ENCODE assay signal across 20 cellular contexts in genomic region chr16:75005697-75006096, GRCh38. TPM values are rescaled to one million over a fixed set of nuclear protein-coding genes. Genes with fewer than 3 reads are reported as not detected.
DNase-seq lines count a peak whose midpoint lies in the region; ATAC-seq and TF ChIP-seq lines count a peak whose summit lies in the region.
"Had no signal": no experiment of that assay in that cellular context is flagged by ENCODE, and none has a peak within 500 bp of the region (broad histone marks: within the 10 kb centered on the region; RNA-seq: fewer than 3 reads in every experiment).

No MANE protein-coding gene starts in this region.

- H3K4me2 ChIP-seq in BLaER1 (peak overlapping the region; percentile 97; the same call in 1 of the 2 replicates), DND-41 (ENCODE audit: insufficient read depth, low read length) (peak overlapping the region; percentile 91; the same call in 1 of the 2 replicates)

- peaks cover 80% of the 10 kb centered on the region for H3K4me1 ChIP-seq in BLaER1
- H3K4me1 ChIP-seq in DND-41 (ENCODE audit: insufficient read depth, low read length) = peaks cover 91% of the 10 kb centered on the region
- H3K4me1 ChIP-seq in thyroid gland = peaks cover 68 to 77% of the 10 kb centered on the region in 2 donors

- no peaks in the 10 kb centered on the region for H3K9me3 Mint-ChIP-seq in activated T-cell treated with anti-CD3 and anti-CD28 coated beads, Interleukin-2, amount 50 U/mL, for 4 hours
- H3K9me3 Mint-ChIP-seq: CD4-positive, alpha-beta T cell; CD8-positive, alpha-beta T cell had no signal

- H2AFZ ChIP-seq in DND-41 (ENCODE audit: low read depth, low read length) = no peak overlapping the region

- peaks cover 1% of the 10 kb centered on the region for H3K27me3 Mint-ChIP-seq in activated T-cell treated with anti-CD3 and anti-CD28 coated beads, Interleukin-2, amount 50 U/mL, for 4 hours (ENCODE audit: low read depth)
- H3K27me3 Mint-ChIP-seq: CD4-positive, alpha-beta T cell had no signal

- no peaks in the 10 kb centered on the region for H3K27me3 ChIP-seq in BLaER1
- H3K27me3 ChIP-seq in DND-41 (ENCODE audit: insufficient read depth, low read length, poor library complexity) = no peaks in the 10 kb centered on the region
- no peaks in the 10 kb centered on the region for H3K27me3 ChIP-seq in thyroid gland
- H3K27me3 ChIP-seq: BE2C; BLaER1 treated with 17β-estradiol and CSF1 and Interleukin-3, amounts not matched to agents 10 nM and 100 nM had no signal

- no peak overlapping the region for H3K4me3 ChIP-seq in BLaER1
- H3K4me3 ChIP-seq in DND-41 (ENCODE audit: low read depth in 1 of 2, low read length in 2 of 2) = no peak overlapping the region; a peak in 1 of 4 replicates
- no peak overlapping the region for H3K4me3 ChIP-seq in thyroid gland (replicated peaks in 1 of 3)
- H3K4me3 ChIP-seq: BLaER1 treated with 17β-estradiol and CSF1 and Interleukin-3, amounts not matched to agents 10 nM and 100 nM; GM12878 had no signal

- H3K79me2 ChIP-seq in DND-41 (ENCODE audit: insufficient read depth, low read length) = peaks cover 100% of the 10 kb centered on the region

- H3K36me3 ChIP-seq in BLaER1 (peaks cover 71% of the 10 kb centered on the region), DND-41 (ENCODE audit: insufficient read depth, low read length) (peaks cover 65% of the 10 kb centered on the region), thyroid gland (no peaks in the 10 kb centered on the region)

- H4K20me1 ChIP-seq in BLaER1 = peaks cover 100% of the 10 kb centered on the region
- H4K20me1 ChIP-seq in DND-41 (ENCODE audit: insufficient read depth, low read length) = peaks cover 96% of the 10 kb centered on the region

- peaks cover 7% of the 10 kb centered on the region for H3K36me3 Mint-ChIP-seq in activated T-cell treated with anti-CD3 and anti-CD28 coated beads, Interleukin-2, amount 50 U/mL, for 4 hours (ENCODE audit: insufficient read depth)
- H3K36me3 Mint-ChIP-seq: CD8-positive, alpha-beta T cell had no signal

- peaks cover 36% of the 10 kb centered on the region for H3K9me3 ChIP-seq in BLaER1
- H3K9me3 ChIP-seq in DND-41 (ENCODE audit: insufficient read depth, low read length, severe bottlenecking) = no peaks in the 10 kb centered on the region
- H3K9me3 ChIP-seq in thyroid gland = no peaks in the 10 kb centered on the region
- H3K9me3 ChIP-seq: BE2C, Caco-2 had no signal

- ATAC-seq in DND-41 (ENCODE audit: insufficient read depth, low read depth) (no peak), esophagus mucosa (peak; percentile 53)
- ATAC-seq in activated T-cell treated with anti-CD3 and anti-CD28 coated beads, Interleukin-2, amount 50 U/mL, for 4 hours = no peak
- ATAC-seq: CD8-positive, alpha-beta T cell; GM12878 had no signal

- TF ChIP-seq CTCF in DND-41 (IDR thresholded peaks at IDR 0.05; ENCODE audit: borderline replicate concordance, extremely low read depth, low read length, poor library complexity, severe bottlenecking) (no peak), thyroid gland (IDR thresholded peaks at IDR 0.05) (no peak)

- H3K27ac ChIP-seq in BLaER1 (no peak overlapping the region), DND-41 (ENCODE audit: low read length) (peak overlapping the region; percentile 21; the same call in 1 of the 2 replicates), thyroid gland (peak overlapping the region; percentile 5 to 92 (median 81))
- H3K27ac ChIP-seq: C4-2B had no signal

- H3K4me1 Mint-ChIP-seq in activated T-cell treated with anti-CD3 and anti-CD28 coated beads, Interleukin-2, amount 50 U/mL, for 4 hours (ENCODE audit: low read depth) = peaks cover 18% of the 10 kb centered on the region

- no peak for TF ChIP-seq POLR2A in thyroid gland (IDR thresholded peaks at IDR 0.05)

- no peak overlapping the region for H3K9ac ChIP-seq in BLaER1
- H3K9ac ChIP-seq in DND-41 (ENCODE audit: low read depth, low read length) = no peak overlapping the region
- H3K9ac ChIP-seq: BLaER1 treated with 17β-estradiol and CSF1 and Interleukin-3, amounts not matched to agents 10 nM and 100 nM had no signal

- H3K4me3 Mint-ChIP-seq in activated T-cell treated with anti-CD3 and anti-CD28 coated beads, Interleukin-2, amount 50 U/mL, for 4 hours = no peak overlapping the region
- H3K4me3 Mint-ChIP-seq: CD4-positive, alpha-beta T cell; CD8-positive, alpha-beta T cell had no signal

- DNase-seq in DND-41 (no peak), thyroid gland (no peak), HPDE6-E6E7 (ENCODE audit: extremely low spot score) (no peak), NCI-H524 treated with DMSO at 0.1 percent for 48 hours (lab: John Stamatoyannopoulos, UW) (no peak)
- DNase-seq in activated T-cell treated with anti-CD3 and anti-CD28 coated beads, Interleukin-2, amount 50 U/mL, for 4 hours = no peak
- DNase-seq: 8988T; ACHN; BE2C; Caco-2; Calu3; CD4-positive, alpha-beta T cell; CD8-positive, alpha-beta T cell; DMS79 treated with DMSO at 0.1 percent for 48 hours; EL; GDM1 had no signal

- WGBS in thyroid gland, 2 donors = 90 to 91% methylated on average over 4 of the region's 4 CpGs

- intact Hi-C loops in thyroid gland (cut with DNase I) = no loop called here

RNA-seq across cellular contexts. Expression of gene ZNRF1, which starts 6.9 kb away (rescaled TPM):
- total RNA-seq in esophagus mucosa (42.5 TPM), thyroid gland (10 to 100 TPM; 47.4 to 94.5 (median 57.4) TPM)
- 10 to 100 TPM; 18.8 to 30.5 (median 25.0) TPM for total RNA-seq in activated T-cell treated with anti-CD3 and anti-CD28 coated beads, Interleukin-2, amount 50 U/mL, for 4 hours

RNA-seq across cellular contexts. Expression of gene WDR59, which starts 20.8 kb away (rescaled TPM):
- total RNA-seq in esophagus mucosa (38.3 TPM), thyroid gland (10 to 100 TPM; 40.2 to 55.8 (median 46.9) TPM)
- total RNA-seq in activated T-cell treated with anti-CD3 and anti-CD28 coated beads, Interleukin-2, amount 50 U/mL, for 4 hours = 10 to 100 TPM; 49.3 to 61.8 (median 58.4) TPM
